In genomic region chr9:18442629-18443491, GRCh38 we compare ENCODE assay signal across 9 cellular contexts. TPM values are rescaled to one million over a fixed set of nuclear protein-coding genes. Genes with fewer than 3 reads are reported as not detected.
DNase-seq lines count a peak whose midpoint lies in the region; ATAC-seq, FAIRE-seq and TF ChIP-seq lines count a peak whose summit lies in the region.
"Had no signal": no experiment of that assay in that cellular context is flagged by ENCODE, and none has a peak within 500 bp of the region (broad histone marks: within the 10 kb centered on the region; RNA-seq: fewer than 3 reads in every experiment).

No MANE protein-coding gene starts in this region.

- H3K4me3 ChIP-seq in PC-3 (ENCODE audit: low read length) (no peak overlapping the region), pancreas (no peak overlapping the region)

- H3K4me2 ChIP-seq in PC-3 (ENCODE audit: low read length), result peak overlapping the region; percentile 35; the same call in 1 of the 2 replicates

- no peaks in the 10 kb centered on the region for H3F3A ChIP-seq in PC-3 (ENCODE audit: low read length, unreplicated experiment)

- peak; percentile 94 for ATAC-seq in GM21529 (IDR thresholded peaks at IDR 0.05; ENCODE audit: unreplicated experiment)
- peak; percentile 97 for ATAC-seq in PC-3
- ATAC-seq in activated T-helper 17 cell treated with anti-CD3 and anti-CD28 coated beads, Interleukin-2, amount 50 U/mL, for 72 hours (replicated peaks), result peak; percentile 76
- peak; percentile 79 to 88 (median 84) for ATAC-seq in pancreas

- no peaks in the 10 kb centered on the region for H3K9me2 ChIP-seq in PC-3 (replicated peaks; ENCODE audit: low read length)

- H3K27me3 ChIP-seq in PC-3 (ENCODE audit: low read length) (no peaks in the 10 kb centered on the region), pancreas (no peaks in the 10 kb centered on the region)

- no peaks in the 10 kb centered on the region for H3K36me3 ChIP-seq in PC-3 (ENCODE audit: low read depth, low read length)
- no peaks in the 10 kb centered on the region for H3K36me3 ChIP-seq in pancreas

- H3K36me3 Mint-ChIP-seq in activated T-helper 17 cell treated with anti-CD3 and anti-CD28 coated beads, Interleukin-2, amount 50 U/mL, for 72 hours (ENCODE audit: low read depth), result no peaks in the 10 kb centered on the region

- H3K27ac ChIP-seq in PC-3 (ENCODE audit: low read length), result no peak overlapping the region
- no peak overlapping the region for H3K27ac ChIP-seq in pancreas

- no peaks in the 10 kb centered on the region for H3K79me2 ChIP-seq in PC-3 (ENCODE audit: low read length)

- WGBS in pancreas, 2 donors, result 3 to 4% methylated on average over 6 of the region's 6 CpGs

- no peaks in the 10 kb centered on the region for H3K9me3 ChIP-seq in PC-3 (ENCODE audit: low read length)
- no peaks in the 10 kb centered on the region for H3K9me3 ChIP-seq in pancreas

- H3K27me3 Mint-ChIP-seq in activated T-helper 17 cell treated with anti-CD3 and anti-CD28 coated beads, Interleukin-2, amount 50 U/mL, for 72 hours, result peaks cover 13% of the 10 kb centered on the region

- intact Hi-C loops in PC-3 (cut with micrococcal nuclease), result loop anchor here (1.0 kb wide), 1 partner anchor 188 kb away; no protein-coding TSS in a partner anchor
- intact Hi-C loops in pancreas (cut with DNase I), result no loop called here

- TF ChIP-seq CTCF in PC-3 (conservative IDR thresholded peaks at IDR 0.05; ENCODE audit: low read depth, low read length) (peak; percentile 91), pancreas (IDR thresholded peaks at IDR 0.05) (peak; percentile 81 to 87 (median 85))

- FAIRE-seq in frontal cortex (lab: Jason Lieb, UNC), result peak; percentile 48
- peak; percentile 17 for FAIRE-seq in pancreas (lab: Jason Lieb, UNC)

- peak overlapping the region; percentile 36 for H2AFZ ChIP-seq in PC-3 (ENCODE audit: low read length)

- H3K4me3 Mint-ChIP-seq in activated T-helper 17 cell treated with anti-CD3 and anti-CD28 coated beads, Interleukin-2, amount 50 U/mL, for 72 hours, result no peak overlapping the region
- H3K4me3 Mint-ChIP-seq: central memory CD8-positive, alpha-beta T cell had no signal

- DNase-seq in EH (ENCODE audit: low read depth), result peak; percentile 79
- DNase-seq in HT1080 (ENCODE audit: low read depth), result peak; percentile 59
- DNase-seq in PC-3, result peak; percentile 71
- peak; percentile 31 to 48 for DNase-seq in frontal cortex (ENCODE audit: low spot score in 2 of 2)
- peak; percentile 35 to 71 (median 66) for DNase-seq in pancreas
- no peak for DNase-seq in central memory CD4-positive, alpha-beta T cell

- H3K4me1 ChIP-seq in PC-3 (ENCODE audit: insufficient read depth, low read length) (peaks cover 17% of the 10 kb centered on the region; the same call in 1 of the 2 replicates), pancreas (peaks cover 0 to 6% (median 4%) of the 10 kb centered on the region in 3 donors)

- H3K9ac ChIP-seq in PC-3 (ENCODE audit: low read length), result no peak overlapping the region; the same call in 1 of the 2 replicates

- peaks cover 3% of the 10 kb centered on the region for H3K4me1 Mint-ChIP-seq in activated T-helper 17 cell treated with anti-CD3 and anti-CD28 coated beads, Interleukin-2, amount 50 U/mL, for 72 hours
- H3K4me1 Mint-ChIP-seq: central memory CD8-positive, alpha-beta T cell had no signal

- CTCF ChIA-PET in PC-3 (lab: Charles Lee), result interaction anchor here (0.6 to 1.6 kb wide), 6 partner anchors 11 to 381 kb away, joined by 3 to 9 read pairs (median 4); no protein-coding TSS in a partner anchor

- POLR2A ChIA-PET in PC-3 (lab: Charles Lee; ENCODE audit: unreplicated experiment), result no interaction called here

- H4K20me1 ChIP-seq in PC-3 (ENCODE audit: low read length), result no peaks in the 10 kb centered on the region

- H3K9me3 Mint-ChIP-seq in activated T-helper 17 cell treated with anti-CD3 and anti-CD28 coated beads, Interleukin-2, amount 50 U/mL, for 72 hours, result no peaks in the 10 kb centered on the region
- H3K9me3 Mint-ChIP-seq: central memory CD8-positive, alpha-beta T cell had no signal

- no TSS peak for BruUV-seq in PC-3 (replicated peaks; lab: Mats Ljungman, UMichigan)

- no peak overlapping the region for H3K27ac Mint-ChIP-seq in activated T-helper 17 cell treated with anti-CD3 and anti-CD28 coated beads, Interleukin-2, amount 50 U/mL, for 72 hours

RNA-seq across cellular contexts. Expression of gene ADAMTSL1, which starts 31.1 kb away (rescaled TPM):
- total RNA-seq in HT1080 (2014; rRNA removed; shearing (Covaris generic)), result 1.9 and 2.2 TPM in 2 replicates
- polyA plus RNA-seq in HT1080 (2015; cell fraction: cytosol; rRNA removed), result 0.73 and 0.85 TPM in 2 replicates
- polyA plus RNA-seq in HT1080 (2015; cell fraction: nucleus; rRNA removed), result 0.61 and 0.68 TPM in 2 replicates
- total RNA-seq in PC-3 (2014; rRNA removed), result 0.26 TPM in 1 of 2 replicates, not detected in the other
- total RNA-seq in activated T-helper 17 cell treated with anti-CD3 and anti-CD28 coated beads, Interleukin-2, amount 50 U/mL, for 72 hours, result not detected
- total RNA-seq in frontal cortex, result 11.4 TPM
- 1 to 10 TPM in 3 of 6 donors, under 1 TPM in 3; 0.24 to 2.1 (median 0.74) TPM for total RNA-seq in pancreas
- under 1 TPM; 0.61 to 0.73 TPM for polyA plus RNA-seq in pancreas
